ENCODE assay signal across 13 cellular contexts in the genomic region with DNA sequence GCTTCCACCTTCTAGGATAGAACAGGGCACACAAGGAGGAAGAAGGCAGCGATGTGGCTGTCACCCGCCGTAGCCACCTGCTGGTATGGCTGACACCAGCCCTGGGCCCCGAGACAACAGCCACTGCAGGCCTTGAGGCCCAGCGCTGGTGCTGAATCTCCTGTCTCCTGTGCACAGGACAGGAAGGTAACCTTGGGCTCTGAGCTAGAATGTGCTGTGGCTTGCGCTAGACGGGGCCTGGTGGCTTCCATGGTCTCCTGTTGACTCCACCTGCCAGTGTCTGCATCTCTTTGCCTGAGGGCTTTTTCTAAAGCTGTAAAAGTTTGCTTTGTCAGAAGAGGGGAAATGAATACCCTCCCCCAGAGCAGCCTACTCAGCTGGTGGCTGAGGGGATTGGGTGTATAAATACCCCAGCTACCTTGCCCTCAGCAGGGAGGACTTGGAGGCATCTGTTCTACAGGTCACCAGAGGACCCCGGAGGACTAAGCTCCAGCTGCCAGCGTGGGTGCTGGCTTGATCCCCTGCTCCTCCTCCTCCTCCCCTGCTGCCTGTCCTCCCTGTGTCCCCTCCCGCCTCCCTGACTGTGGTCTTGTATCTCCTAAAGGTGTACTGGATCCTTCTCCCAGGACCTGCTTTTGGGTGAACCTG.
A peak's percentile ranks its signal among the peaks of the same experiment; 100 is the strongest.
DNase-seq lines count a peak whose midpoint lies in the region; ATAC-seq lines count a peak whose summit lies in the region.
"Had no signal": no experiment of that assay in that cellular context is flagged by ENCODE, and none has a peak within 500 bp of the region (broad histone marks: within the 10 kb centered on the region; RNA-seq: fewer than 3 reads in every experiment).

No MANE protein-coding gene starts in this region.

- H3K4me2 ChIP-seq in neuronal stem cell (ENCODE audit: insufficient read depth, low read length, poor library complexity, severe bottlenecking), result no peak overlapping the region

- H3K4me3 ChIP-seq in neuronal stem cell (ENCODE audit: low read length in 2 of 2) (no peak overlapping the region), HAP-1 (no peak overlapping the region)
- H3K4me3 ChIP-seq: uterus had no signal

- H3K4ac ChIP-seq in neuronal stem cell (ENCODE audit: low read length), result peak overlapping the region; percentile 57

- CTCF ChIA-PET in activated CD4-positive, alpha-beta T cell treated with anti-CD3 and anti-CD28 coated beads, Interleukin-2, amount 10 ng/mL, durations not matched to agents 7 days and 5 days (lab: Charles Lee), result no interaction called here

- H2BK15ac ChIP-seq in neuronal stem cell (ENCODE audit: low read length), result peak overlapping the region; percentile 2

- H4K91ac ChIP-seq in neuronal stem cell (ENCODE audit: low read depth, low read length, poor library complexity), result no peak overlapping the region

- POLR2A ChIA-PET in activated CD4-positive, alpha-beta T cell treated with anti-CD3 and anti-CD28 coated beads, Interleukin-2, amount 10 ng/mL, durations not matched to agents 7 days and 5 days (lab: Charles Lee), result no interaction called here

- no peak overlapping the region for H3K14ac ChIP-seq in neuronal stem cell (ENCODE audit: low read length)

- H4K8ac ChIP-seq in neuronal stem cell (ENCODE audit: low read depth, low read length), result no peak overlapping the region

- peak; percentile 65 for DNase-seq in activated CD4-positive, alpha-beta T cell treated with anti-CD3 and anti-CD28 coated beads, Interleukin-2, amount 10 ng/mL, durations not matched to agents 7 days and 5 days
- DNase-seq in activated CD4-positive, alpha-beta T cell treated with anti-CD3 and anti-CD28 coated beads for 48 hours, result no peak
- DNase-seq in NCI-H146 treated with DMSO at 0.1 percent for 48 hours (lab: John Stamatoyannopoulos, UW; ENCODE audit: unreplicated experiment) (peak; percentile 64), neuronal stem cell (ENCODE audit: low spot score) (no peak), HAP-1 (ENCODE audit: low spot score in 2 of 2) (no peak)
- no peak for DNase-seq in stimulated activated CD4-positive, alpha-beta T cell treated with anti-CD3 and anti-CD28 coated beads, Interleukin-15, amount 100 ng/mL, for 24 hours
- DNase-seq: ACHN, KG1, NCI-H2171 treated with DMSO at 0.1 percent for 48 hours, small intestine, uterus had no signal

- peak overlapping the region; percentile 81 for H3K27ac Mint-ChIP-seq in activated CD4-positive, alpha-beta T cell treated with anti-CD3 and anti-CD28 coated beads, Interleukin-2, amount 10 ng/mL, durations not matched to agents 7 days and 5 days
- no peak overlapping the region for H3K27ac Mint-ChIP-seq in activated T-helper 17 cell treated with anti-CD3 and anti-CD28 coated beads, Interleukin-2, amount 50 U/mL, for 72 hours

- no peak overlapping the region for H2BK12ac ChIP-seq in neuronal stem cell (ENCODE audit: low read length)

- no peak overlapping the region for H3K9ac ChIP-seq in neuronal stem cell (ENCODE audit: low read depth, low read length, poor library complexity)

- H3K79me1 ChIP-seq in neuronal stem cell (ENCODE audit: low read depth, low read length), result no peaks in the 10 kb centered on the region

- H3K4me1 ChIP-seq in neuronal stem cell (ENCODE audit: control insufficient read depth in 2 of 2, insufficient read depth in 1 of 2, low read depth in 1 of 2, low read length in 2 of 2), result peaks cover 15 to 16% of the 10 kb centered on the region in 2 donors
- no peaks in the 10 kb centered on the region for H3K4me1 ChIP-seq in HAP-1
- H3K4me1 ChIP-seq: uterus had no signal

- peak overlapping the region; percentile 76 for H2BK5ac ChIP-seq in neuronal stem cell (ENCODE audit: low read length)

- in situ Hi-C loops in HAP-1 (cut with MboI; ENCODE audit: low sequenced_read_pairs), result no loop called here

- H2AK5ac ChIP-seq in neuronal stem cell (ENCODE audit: low read depth, low read length), result peak overlapping the region; percentile 92

- no peaks in the 10 kb centered on the region for H3K9me3 ChIP-seq in neuronal stem cell (replicated peaks in 1 of 2; ENCODE audit: control insufficient read depth in 2 of 2, insufficient read depth in 1 of 2, low read depth in 1 of 2, low read length in 2 of 2)
- no peaks in the 10 kb centered on the region for H3K9me3 ChIP-seq in HAP-1
- H3K9me3 ChIP-seq: uterus had no signal

- H2BK120ac ChIP-seq in neuronal stem cell (ENCODE audit: low read depth, low read length), result peak overlapping the region; percentile 10

- H3K27me3 Mint-ChIP-seq in activated CD4-positive, alpha-beta T cell treated with anti-CD3 and anti-CD28 coated beads, Interleukin-2, amount 10 ng/mL, durations not matched to agents 7 days and 5 days, result no peaks in the 10 kb centered on the region
- H3K27me3 Mint-ChIP-seq in activated T-helper 17 cell treated with anti-CD3 and anti-CD28 coated beads, Interleukin-2, amount 50 U/mL, for 72 hours, result no peaks in the 10 kb centered on the region

- H3K36me3 ChIP-seq in neuronal stem cell (replicated peaks in 1 of 2; ENCODE audit: control insufficient read depth in 2 of 2, insufficient read depth in 2 of 2, low read length in 2 of 2) (no peaks in the 10 kb centered on the region), HAP-1 (replicated peaks) (no peaks in the 10 kb centered on the region)
- H3K36me3 ChIP-seq: uterus had no signal

- no peak overlapping the region for H3K23ac ChIP-seq in neuronal stem cell (ENCODE audit: low read depth, low read length, poor library complexity)

- ATAC-seq in activated T-helper 17 cell treated with anti-CD3 and anti-CD28 coated beads, Interleukin-2, amount 50 U/mL, for 72 hours (replicated peaks), result peak; percentile 69
- ATAC-seq in HG03571 (IDR thresholded peaks at IDR 0.05; ENCODE audit: unreplicated experiment), result no peak

- no peak overlapping the region for H3K27ac ChIP-seq in neuronal stem cell (replicated peaks; ENCODE audit: low read length)
- H3K27ac ChIP-seq: uterus had no signal

- H3K4me1 Mint-ChIP-seq in activated CD4-positive, alpha-beta T cell treated with anti-CD3 and anti-CD28 coated beads, Interleukin-2, amount 10 ng/mL, durations not matched to agents 7 days and 5 days, result peaks cover 56% of the 10 kb centered on the region
- H3K4me1 Mint-ChIP-seq in activated T-helper 17 cell treated with anti-CD3 and anti-CD28 coated beads, Interleukin-2, amount 50 U/mL, for 72 hours, result peaks cover 28% of the 10 kb centered on the region

- H3K18ac ChIP-seq in neuronal stem cell (ENCODE audit: low read length), result peak overlapping the region; percentile 92

- H3K27me3 ChIP-seq in neuronal stem cell (ENCODE audit: control insufficient read depth in 3 of 3, insufficient read depth in 3 of 3, low read depth in 1 of 3, low read length in 3 of 3), result peaks cover 0 to 37% (median 0%) of the 10 kb centered on the region in 3 experiments
- H3K27me3 ChIP-seq in HAP-1 (ENCODE audit: low read depth), result no peaks in the 10 kb centered on the region
- H3K27me3 ChIP-seq: uterus had no signal

- no peaks in the 10 kb centered on the region for H3K9me3 Mint-ChIP-seq in activated CD4-positive, alpha-beta T cell treated with anti-CD3 and anti-CD28 coated beads, Interleukin-2, amount 10 ng/mL, durations not matched to agents 7 days and 5 days
- no peaks in the 10 kb centered on the region for H3K9me3 Mint-ChIP-seq in activated T-helper 17 cell treated with anti-CD3 and anti-CD28 coated beads, Interleukin-2, amount 50 U/mL, for 72 hours

- H3K36me3 Mint-ChIP-seq in activated CD4-positive, alpha-beta T cell treated with anti-CD3 and anti-CD28 coated beads, Interleukin-2, amount 10 ng/mL, durations not matched to agents 7 days and 5 days (ENCODE audit: low read depth), result peaks cover 8% of the 10 kb centered on the region
- H3K36me3 Mint-ChIP-seq in activated T-helper 17 cell treated with anti-CD3 and anti-CD28 coated beads, Interleukin-2, amount 50 U/mL, for 72 hours (ENCODE audit: low read depth), result no peaks in the 10 kb centered on the region

- H2AFZ ChIP-seq in neuronal stem cell (ENCODE audit: low read length), result no peak overlapping the region

- WGBS in neuronal stem cell (ENCODE audit: extremely low coverage in 2 of 2, insufficient read length in 2 of 2, insufficient replicate concordance in 1 of 2), 2 donors, result no CpG with 5 or more reads among the region's 10 CpGs

- peak overlapping the region; percentile 4 for H3K4me3 Mint-ChIP-seq in activated CD4-positive, alpha-beta T cell treated with anti-CD3 and anti-CD28 coated beads, Interleukin-2, amount 10 ng/mL, durations not matched to agents 7 days and 5 days
- H3K4me3 Mint-ChIP-seq in activated T-helper 17 cell treated with anti-CD3 and anti-CD28 coated beads, Interleukin-2, amount 50 U/mL, for 72 hours, result peak overlapping the region; percentile 46

Comparison
In these comparisons a context has a peak if more than half of its experiments do, and no peak if none do; other contexts are left out.
1. DNase-seq: peak in activated CD4-positive, alpha-beta T cell treated with anti-CD3 and anti-CD28 coated beads, Interleukin-2, amount 10 ng/mL, durations not matched to agents 7 days and 5 days (single experiment) and NCI-H146 treated with DMSO at 0.1 percent for 48 hours (single experiment); none in activated CD4-positive, alpha-beta T cell treated with anti-CD3 and anti-CD28 coated beads for 48 hours (single experiment), neuronal stem cell (single experiment), HAP-1 (0 of 2) and stimulated activated CD4-positive, alpha-beta T cell treated with anti-CD3 and anti-CD28 coated beads, Interleukin-15, amount 100 ng/mL, for 24 hours (single experiment).